9 cellular contexts compared by ENCODE assay signal in genomic region chr11:12330491-12331231, GRCh38. TPM values are rescaled to one million over a fixed set of nuclear protein-coding genes. Genes with fewer than 3 reads are reported as not detected.
DNase-seq lines count a peak whose midpoint lies in the region; ATAC-seq, FAIRE-seq and TF ChIP-seq lines count a peak whose summit lies in the region.
"Had no signal": no experiment of that assay in that cellular context is flagged by ENCODE, and none has a peak within 500 bp of the region (broad histone marks: within the 10 kb centered on the region; RNA-seq: fewer than 3 reads in every experiment).

No MANE protein-coding gene starts in this region.

- TF ChIP-seq EP300 in Ishikawa (IDR thresholded peaks at IDR 0.05; ENCODE audit: borderline replicate concordance): no peak

- TF ChIP-seq RAD21 in Ishikawa (IDR thresholded peaks at IDR 0.05; ENCODE audit: low read depth): no peak

- H3K27ac ChIP-seq in kidney (ENCODE audit: low read depth in 2 of 2, low read length in 2 of 2): no peak overlapping the region
- H3K27ac ChIP-seq: SJSA1 had no signal

- no peak overlapping the region for H3K4me3 ChIP-seq in kidney (ENCODE audit: low read length in 2 of 2)
- H3K4me3 ChIP-seq: SJSA1 had no signal

- ATAC-seq in sciatic nerve: peak; percentile 73
- ATAC-seq in HG03280 (IDR thresholded peaks at IDR 0.05; ENCODE audit: unreplicated experiment): no peak

- no peaks in the 10 kb centered on the region for H3K9me3 ChIP-seq in kidney (ENCODE audit: control insufficient read depth in 1 of 2, low read length in 2 of 2)
- H3K9me3 ChIP-seq: SJSA1 had no signal

- DNase-seq in NCI-H748 treated with DMSO at 0.1 percent for 48 hours (lab: John Stamatoyannopoulos, UW): peak; percentile 87
- DNase-seq in foreskin melanocyte: peak; percentile 92
- peak; percentile 62 for DNase-seq in sciatic nerve (ENCODE audit: low spot score)
- DNase-seq in kidney: no peak
- no peak for DNase-seq in cortex of kidney (lab: John Stamatoyannopoulos, UW)
- no peak for DNase-seq in activated CD4-positive, alpha-beta T cell treated with anti-CD3 and anti-CD28 coated beads for 1 hour

- intact Hi-C loops in sciatic nerve (cut with DNase I): no loop called here
- intact Hi-C loops in kidney (cut with DNase I): no loop called here

- no peaks in the 10 kb centered on the region for H3K4me1 ChIP-seq in kidney (ENCODE audit: control insufficient read depth in 1 of 2, insufficient read depth in 1 of 2, low read depth in 1 of 2, low read length in 2 of 2)

- H3K36me3 ChIP-seq in kidney (ENCODE audit: control insufficient read depth in 1 of 2, insufficient read depth in 2 of 2, low read length in 2 of 2): no peaks in the 10 kb centered on the region
- H3K36me3 ChIP-seq: SJSA1 had no signal

- FAIRE-seq in kidney (lab: Jason Lieb, UNC): no peak

- no peak overlapping the region for H3K9ac ChIP-seq in kidney (ENCODE audit: low read length in 2 of 2)

- TF ChIP-seq CTCF in kidney (IDR thresholded peaks at IDR 0.05; ENCODE audit: borderline replicate concordance, extremely low read depth, insufficient read depth): no peak

TF ChIP-seq in Ishikawa, 13 proteins besides CTCF, POLR2A, EP300 and RAD21:
- no peak for TF ChIP-seq FOXM1 (IDR thresholded peaks at IDR 0.05; ENCODE audit: borderline replicate concordance, low read depth)
- TF ChIP-seq TCF12 (IDR thresholded peaks at IDR 0.05; ENCODE audit: low read depth): no peak
- no peak for TF ChIP-seq EGR1 (IDR thresholded peaks at IDR 0.05)
- no peak for TF ChIP-seq CEBPB (IDR thresholded peaks at IDR 0.05)
- peak; percentile 49 for TF ChIP-seq NFIC (IDR thresholded peaks at IDR 0.05)
- no peak for TF ChIP-seq YY1 (IDR thresholded peaks at IDR 0.05; ENCODE audit: low read depth)
TF ChIP-seq in Ishikawa: peak in this region for 1.

RNA-seq across cellular contexts. Expression of gene PARVA, which starts 46.7 kb away (rescaled TPM):
- total RNA-seq in sciatic nerve (176 TPM), kidney (80.3 TPM)
- 25.1 TPM for polyA plus RNA-seq in kidney (ENCODE audit: insufficient read depth, low read depth, low replicate concordance)

Comparison
In these comparisons a context has a peak if more than half of its experiments do, and no peak if none do; other contexts are left out.
1. DNase-seq: peak in NCI-H748 treated with DMSO at 0.1 percent for 48 hours (single experiment), foreskin melanocyte (single experiment) and sciatic nerve (single experiment); none in kidney (single experiment), cortex of kidney (single experiment) and activated CD4-positive, alpha-beta T cell treated with anti-CD3 and anti-CD28 coated beads for 1 hour (single experiment).